25 cellular contexts compared by ENCODE assay signal in the genomic region with DNA sequence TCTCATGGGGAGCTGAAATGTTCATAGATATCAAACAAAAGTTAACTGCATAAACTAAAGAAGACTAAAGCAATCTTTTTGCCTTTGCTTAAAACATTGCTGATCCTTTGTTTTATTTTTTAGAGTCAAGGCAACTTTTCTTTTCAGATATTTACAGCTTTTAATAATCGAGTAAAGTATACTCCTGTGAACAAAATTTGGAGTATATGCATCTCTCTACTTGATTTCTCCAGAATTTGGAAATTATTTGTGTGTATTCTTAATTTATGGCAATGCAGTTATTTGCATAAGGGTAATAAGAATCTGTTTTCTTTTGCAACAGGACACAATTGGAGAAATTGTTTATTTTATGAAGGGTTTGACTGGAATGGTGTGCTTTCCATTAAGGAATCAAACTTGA. TPM values are rescaled to one million over a fixed set of nuclear protein-coding genes. Genes with fewer than 3 reads are reported as not detected.
A peak's percentile ranks its signal among the peaks of the same experiment; 100 is the strongest.
DNase-seq lines count a peak whose midpoint lies in the region; ATAC-seq, FAIRE-seq and TF ChIP-seq lines count a peak whose summit lies in the region.
"Had no signal": no experiment of that assay in that cellular context is flagged by ENCODE, and none has a peak within 500 bp of the region (broad histone marks: within the 10 kb centered on the region; RNA-seq: fewer than 3 reads in every experiment).

No MANE protein-coding gene starts in this region.

- TF ChIP-seq RAD21 in K562 (CRISPR knock-in tag; conservative IDR thresholded peaks at IDR 0.05 in 1 of 2, IDR thresholded peaks at IDR 0.05 in 1 of 2), result no peak

- no peak for ATAC-seq in K562
- no peak for ATAC-seq in HG02678 (IDR thresholded peaks at IDR 0.05; ENCODE audit: unreplicated experiment)
- no peak for ATAC-seq in aorta (ENCODE audit: low FRiP score)
- ATAC-seq: A549; CD8-positive, alpha-beta T cell had no signal

- H3K9me3 ChIP-seq in OCI-LY7 (ENCODE audit: low read length) (peaks cover 13% of the 10 kb centered on the region; the same call in 1 of the 2 replicates), K562 (replicated peaks; ENCODE audit: control insufficient read depth, insufficient read depth, low read depth, low read length) (peaks cover 3% of the 10 kb centered on the region; the same call in 1 of the 2 replicates), aorta (ENCODE audit: control insufficient read depth, low read length) (no peaks in the 10 kb centered on the region), colonic mucosa (no peaks in the 10 kb centered on the region)
- H3K9me3 ChIP-seq: A549, Caco-2 had no signal

- in situ Hi-C loops in K562 (cut with MboI), result no loop called here

- H3K9me1 ChIP-seq in K562 (ENCODE audit: control insufficient read depth, insufficient read depth, low read length), result no peaks in the 10 kb centered on the region

- no peak for FAIRE-seq in K562 (lab: Jason Lieb, UNC)
- FAIRE-seq: A549, D721Med, G401.6, GM12891, GM19239 had no signal

- no peak overlapping the region for H3K27ac ChIP-seq in OCI-LY7 (ENCODE audit: low read depth, low read length, poor library complexity, severe bottlenecking)
- no peak overlapping the region for H3K27ac ChIP-seq in K562 (ENCODE audit: extremely low read depth, low read depth, low read length)
- no peak overlapping the region for H3K27ac ChIP-seq in aorta (ENCODE audit: low read depth in 1 of 2, low read length in 2 of 2)
- no peak overlapping the region for H3K27ac ChIP-seq in colonic mucosa
- H3K27ac ChIP-seq: 22Rv1; A549; BLaER1 treated with 17β-estradiol and CSF1 and Interleukin-3, amounts not matched to agents 10 nM and 100 nM; C4-2B had no signal

- POLR2A ChIA-PET in OCI-LY7 (lab: Charles Lee), result no interaction called here
- POLR2A ChIA-PET in K562 (lab: Yijun Ruan, JAX), result interaction anchor here (1.4 kb wide), 1 partner anchor 12 kb away, joined by 5 read pairs; no protein-coding TSS in a partner anchor

- no peak overlapping the region for H3K4me2 ChIP-seq in OCI-LY7 (ENCODE audit: low read length)
- H3K4me2 ChIP-seq in K562 (ENCODE audit: insufficient read depth, low read length), result no peak overlapping the region
- H3K4me2 ChIP-seq: A549; BLaER1 treated with 17β-estradiol and CSF1 and Interleukin-3, amounts not matched to agents 10 nM and 100 nM had no signal

- no peaks in the 10 kb centered on the region for H3K4me1 ChIP-seq in OCI-LY7 (ENCODE audit: insufficient read depth, low read length, poor library complexity, severe bottlenecking)
- peaks cover 21 to 22% of the 10 kb centered on the region in 2 experiments; a peak in 4 of 5 replicates for H3K4me1 ChIP-seq in K562 (replicated peaks in 1 of 2; ENCODE audit: control insufficient read depth in 2 of 2, insufficient read depth in 2 of 2, low read length in 2 of 2)
- H3K4me1 ChIP-seq in aorta (ENCODE audit: control insufficient read depth in 1 of 2, insufficient read depth in 2 of 2, low read length in 2 of 2), result no peaks in the 10 kb centered on the region
- H3K4me1 ChIP-seq in colonic mucosa, result no peaks in the 10 kb centered on the region
- H3K4me1 ChIP-seq: A549; BLaER1 treated with 17β-estradiol and CSF1 and Interleukin-3, amounts not matched to agents 10 nM and 100 nM had no signal

- H2AFZ ChIP-seq in OCI-LY7 (ENCODE audit: low read length), result no peak overlapping the region
- no peak overlapping the region for H2AFZ ChIP-seq in K562 (ENCODE audit: low read depth, low read length)

- no peaks in the 10 kb centered on the region for H3K9me2 ChIP-seq in OCI-LY7 (ENCODE audit: insufficient read depth, low read length)

- H3K4me3 ChIP-seq in OCI-LY7 (ENCODE audit: low read depth, low read length, poor library complexity, severe bottlenecking) (no peak overlapping the region), K562 (no peak overlapping the region), aorta (ENCODE audit: low read length in 2 of 2) (no peak overlapping the region), colonic mucosa (no peak overlapping the region)
- H3K4me3 ChIP-seq: A549; BLaER1 treated with 17β-estradiol and CSF1 and Interleukin-3, amounts not matched to agents 10 nM and 100 nM had no signal

- no peak overlapping the region for H3K9ac ChIP-seq in K562 (ENCODE audit: insufficient read depth in 1 of 2, low read depth in 2 of 2, low read length in 2 of 2)
- H3K9ac ChIP-seq in colonic mucosa (ENCODE audit: low read depth in 2 of 2, low read length in 2 of 2), result no peak overlapping the region
- H3K9ac ChIP-seq: BLaER1 treated with 17β-estradiol and CSF1 and Interleukin-3, amounts not matched to agents 10 nM and 100 nM had no signal

- DNase-seq in DMS53 (lab: John Stamatoyannopoulos, UW) (peak; percentile 29), DMS53 treated with DMSO at 0.1 percent for 48 hours (lab: John Stamatoyannopoulos, UW; ENCODE audit: unreplicated experiment) (no peak), OCI-LY7 (ENCODE audit: low spot score) (peak; percentile 18), K562 (ENCODE audit: extremely low read depth in 1 of 4, low spot score in 3 of 4) (no peak), aorta (no peak), colonic mucosa (no peak)
- DNase-seq: AML-193; Caco-2; Calu3; CD4-positive, alpha-beta T cell; CD8-positive, alpha-beta T cell; DMS79 treated with DMSO at 0.1 percent for 48 hours; GF-D8 had no signal

- H3K27me3 ChIP-seq in K562 (ENCODE audit: control insufficient read depth in 2 of 2, insufficient read depth in 2 of 2, low read length in 2 of 2) (no peaks in the 10 kb centered on the region), aorta (ENCODE audit: control insufficient read depth in 1 of 2, insufficient read depth in 2 of 2, low read length in 1 of 2) (no peaks in the 10 kb centered on the region), colonic mucosa (no peaks in the 10 kb centered on the region)
- H3K27me3 ChIP-seq: BLaER1 treated with 17β-estradiol and CSF1 and Interleukin-3, amounts not matched to agents 10 nM and 100 nM had no signal

- no peaks in the 10 kb centered on the region for H4K20me1 ChIP-seq in OCI-LY7 (ENCODE audit: insufficient read depth, low read length)
- H4K20me1 ChIP-seq in K562 (replicated peaks; ENCODE audit: control insufficient read depth, insufficient read depth, low read length), result no peaks in the 10 kb centered on the region
- H4K20me1 ChIP-seq: BLaER1 treated with 17β-estradiol and CSF1 and Interleukin-3, amounts not matched to agents 10 nM and 100 nM had no signal

- no peak for TF ChIP-seq CTCF in OCI-LY7 (conservative IDR thresholded peaks at IDR 0.05; ENCODE audit: low read length)
- no peak for TF ChIP-seq CTCF in K562 (IDR thresholded peaks at IDR 0.05 in 2 of 3, conservative IDR thresholded peaks at IDR 0.05 in 1 of 3; ENCODE audit: insufficient read depth in 2 of 3, low read depth in 1 of 3, low read length in 3 of 3)
- TF ChIP-seq CTCF in colonic mucosa (IDR thresholded peaks at IDR 0.05), result no peak

- CTCF ChIA-PET in OCI-LY7 (lab: Charles Lee; ENCODE audit: unreplicated experiment) (no interaction called here), K562 (lab: Yijun Ruan, JAX; ENCODE audit: low intra/inter-chr PET ratio) (no interaction called here)

- no peak for TF ChIP-seq POLR2A in K562 (conservative IDR thresholded peaks at IDR 0.05)

- H3K36me3 ChIP-seq in OCI-LY7 (ENCODE audit: insufficient read depth, low read length), result no peaks in the 10 kb centered on the region
- H3K36me3 ChIP-seq in K562 (ENCODE audit: control insufficient read depth, insufficient read depth, low read length), result no peaks in the 10 kb centered on the region
- H3K36me3 ChIP-seq in aorta (ENCODE audit: control insufficient read depth in 1 of 2, insufficient read depth in 2 of 2, low read length in 1 of 2), result no peaks in the 10 kb centered on the region
- no peaks in the 10 kb centered on the region for H3K36me3 ChIP-seq in colonic mucosa
- H3K36me3 ChIP-seq: BLaER1 treated with 17β-estradiol and CSF1 and Interleukin-3, amounts not matched to agents 10 nM and 100 nM had no signal

- no peak for TF ChIP-seq EP300 in K562 (IDR thresholded peaks at IDR 0.05; ENCODE audit: low read length)

- 28% methylated on average over 1 of the region's 1 CpG for WGBS in K562 (ENCODE audit: insufficient coverage, low coverage, missing lambda C conversion rate)
- WGBS in aorta, 2 donors, result 85 to 93% methylated on average over 1 of the region's 1 CpG

- BruUV-seq in OCI-LY7 (replicated peaks; lab: Mats Ljungman, UMichigan) (no TSS peak), K562 (replicated peaks; lab: Mats Ljungman, UMichigan) (no TSS peak)

- intact Hi-C loops in OCI-LY7 (cut with micrococcal nuclease; ENCODE audit: unreplicated experiment), result no loop called here
- intact Hi-C loops in K562 (cut with micrococcal nuclease), result no loop called here
- intact Hi-C loops in aorta (cut with DNase I), result no loop called here
- intact Hi-C loops in colonic mucosa (cut with DNase I), result no loop called here

- no peaks in the 10 kb centered on the region for H3K79me2 ChIP-seq in OCI-LY7 (ENCODE audit: insufficient read depth, low read depth, low read length)
- no peaks in the 10 kb centered on the region; the same call in 2 of the 3 replicates for H3K79me2 ChIP-seq in K562 (ENCODE audit: control insufficient read depth, insufficient read depth, low read length)

RNA-seq across cellular contexts. Expression of gene AQP10, which starts 4.2 kb away (rescaled TPM):
- not detected in 2 replicates for total RNA-seq in OCI-LY7 (2014; rRNA removed; shearing (Covaris generic))
- total RNA-seq in OCI-LY7 (2022) (not detected in 2 replicates), K562 (2014; rRNA removed) (1.9 and 2.1 TPM in 2 replicates), K562 (2014; rRNA removed; fragmentation: Illumina TruSeq; extraction: Trizol) (1.7 and 1.9 TPM in 2 replicates), K562 (2015; rRNA removed; fragmentation: Illumina TruSeq; extraction: Trizol) (1.3 and 1.5 TPM in 2 replicates), K562 (2021) (3.7 and 4.9 TPM in 2 replicates), aorta (under 1 TPM in 1 of 2 donors, not detected in 1; 0.26 TPM), colonic mucosa (under 1 TPM in 1 of 2 donors, not detected in 1; 0.27 TPM)
- total RNA-seq in K562 (2011; cell fraction: chromatin; rRNA removed; ENCODE audit: low replicate concordance), result 12.4 and 39.7 TPM in 2 replicates
- 21.6 and 25.0 TPM in 2 replicates for total RNA-seq in K562 (2011; cell fraction: nucleolus; rRNA removed)
- 21.3 and 24.8 TPM in 2 replicates for total RNA-seq in K562 (2011; cell fraction: nucleoplasm; rRNA removed)
- polyA plus RNA-seq in K562 (2011; rRNA removed) (9.7 and 20.6 TPM in 2 replicates), K562 (2014; fragmentation: Illumina TruSeq; extraction: Trizol) (5.6 and 7.4 TPM in 2 replicates), K562 (2014; fragmentation: Nextera tagmentation; extraction: Ambion mirVana) (under 1 TPM; 0.37 to 0.56 TPM), K562 (2014; rRNA removed) (4.5 and 5.0 TPM in 2 replicates), aorta (10 to 100 TPM in 1 of 2 donors, under 1 TPM in 1; 0.08 to 10.3 TPM)
- 16.4 and 28.3 TPM in 2 replicates for polyA plus RNA-seq in K562 (2011; cell fraction: cytosol; rRNA removed)
- polyA plus RNA-seq in K562 (2011; cell fraction: nucleus; rRNA removed), result 46.5 and 76.2 TPM in 2 replicates
- polyA plus RNA-seq in K562 (2012), result 6.3 and 8.5 TPM in 2 replicates
- 4.2 and 5.3 TPM in 2 replicates for polyA minus RNA-seq in K562 (2011; rRNA and poly(A)+ RNA removed)
- 2.0 and 5.8 TPM in 2 replicates for polyA minus RNA-seq in K562 (2011; cell fraction: cytosol; rRNA and poly(A)+ RNA removed)
- 6.1 and 21.7 TPM in 2 replicates for polyA minus RNA-seq in K562 (2011; cell fraction: nucleus; rRNA and poly(A)+ RNA removed)
- total RNA-seq: A172; B cell; Calu3; CD4-positive, alpha-beta T cell; CD8-positive, alpha-beta T cell had no signal
- polyA plus RNA-seq: A549, BJ had no signal

RNA-seq across cellular contexts. Expression of gene ATP8B2, which starts 8.6 kb away (rescaled TPM):
- total RNA-seq in OCI-LY7 (2014; rRNA removed; shearing (Covaris generic)), result 20.3 and 28.8 TPM in 2 replicates
- total RNA-seq in OCI-LY7 (2022), result 10.2 and 11.5 TPM in 2 replicates
- total RNA-seq in K562 (2011; cell fraction: chromatin; rRNA removed; ENCODE audit: low replicate concordance), result 111 and 197 TPM in 2 replicates
- total RNA-seq in K562 (2011; cell fraction: nucleolus; rRNA removed), result 114 and 120 TPM in 2 replicates
- 96.1 and 116 TPM in 2 replicates for total RNA-seq in K562 (2011; cell fraction: nucleoplasm; rRNA removed)
- total RNA-seq in K562 (2014; rRNA removed), result 33.2 and 53.4 TPM in 2 replicates
- 16.0 and 16.9 TPM in 2 replicates for total RNA-seq in K562 (2014; rRNA removed; fragmentation: Illumina TruSeq; extraction: Trizol)
- total RNA-seq in K562 (2015; rRNA removed; fragmentation: Illumina TruSeq; extraction: Trizol), result 12.3 and 12.4 TPM in 2 replicates
- 28.4 and 29.8 TPM in 2 replicates for total RNA-seq in K562 (2021)
- 21.5 and 33.4 TPM in 2 replicates for polyA plus RNA-seq in K562 (2011; rRNA removed)
- 40.1 and 47.5 TPM in 2 replicates for polyA plus RNA-seq in K562 (2011; cell fraction: cytosol; rRNA removed)
- polyA plus RNA-seq in K562 (2011; cell fraction: nucleus; rRNA removed), result 95.1 and 98.0 TPM in 2 replicates
- polyA plus RNA-seq in K562 (2012), result 12.2 and 12.6 TPM in 2 replicates
- polyA plus RNA-seq in K562 (2014; fragmentation: Illumina TruSeq; extraction: Trizol), result 18.4 and 22.1 TPM in 2 replicates
- polyA plus RNA-seq in K562 (2014; fragmentation: Nextera tagmentation; extraction: Ambion mirVana), result under 1 TPM; 0.27 to 0.58 TPM
- polyA plus RNA-seq in K562 (2014; rRNA removed), result 23.8 and 29.4 TPM in 2 replicates
- 24.4 and 25.3 TPM in 2 replicates for polyA minus RNA-seq in K562 (2011; rRNA and poly(A)+ RNA removed)
- polyA minus RNA-seq in K562 (2011; cell fraction: cytosol; rRNA and poly(A)+ RNA removed), result 14.8 and 19.1 TPM in 2 replicates
- polyA minus RNA-seq in K562 (2011; cell fraction: nucleus; rRNA and poly(A)+ RNA removed), result 25.3 and 46.8 TPM in 2 replicates
- 100 to 1,000 TPM; 122 to 176 TPM for total RNA-seq in aorta
- 10 to 100 TPM; 28.8 to 54.9 TPM for polyA plus RNA-seq in aorta
- 1 to 10 TPM; 4.2 to 6.6 TPM for total RNA-seq in colonic mucosa

RNA-seq across cellular contexts. Expression of gene HAX1, which starts 44.3 kb away (rescaled TPM):
- 196 and 208 TPM in 2 replicates for total RNA-seq in OCI-LY7 (2014; rRNA removed; shearing (Covaris generic))
- 170 and 174 TPM in 2 replicates for total RNA-seq in OCI-LY7 (2022)
- 73.9 and 115 TPM in 2 replicates for total RNA-seq in K562 (2011; cell fraction: chromatin; rRNA removed; ENCODE audit: low replicate concordance)
- total RNA-seq in K562 (2011; cell fraction: nucleolus; rRNA removed), result 87.5 and 93.4 TPM in 2 replicates
- 74.8 and 85.6 TPM in 2 replicates for total RNA-seq in K562 (2011; cell fraction: nucleoplasm; rRNA removed)
- 182 and 218 TPM in 2 replicates for total RNA-seq in K562 (2014; rRNA removed)
- total RNA-seq in K562 (2014; rRNA removed; fragmentation: Illumina TruSeq; extraction: Trizol), result 194 and 200 TPM in 2 replicates
- total RNA-seq in K562 (2015; rRNA removed; fragmentation: Illumina TruSeq; extraction: Trizol), result 167 and 172 TPM in 2 replicates
- 140 and 143 TPM in 2 replicates for total RNA-seq in K562 (2021)
- 239 and 276 TPM in 2 replicates for polyA plus RNA-seq in K562 (2011; rRNA removed)
- 257 and 270 TPM in 2 replicates for polyA plus RNA-seq in K562 (2011; cell fraction: cytosol; rRNA removed)
- 237 and 330 TPM in 2 replicates for polyA plus RNA-seq in K562 (2011; cell fraction: nucleus; rRNA removed)
- polyA plus RNA-seq in K562 (2012), result 159 and 456 TPM in 2 replicates
- 200 and 240 TPM in 2 replicates for polyA plus RNA-seq in K562 (2014; fragmentation: Illumina TruSeq; extraction: Trizol)
- 100 to 1,000 TPM; 447 to 492 TPM for polyA plus RNA-seq in K562 (2014; fragmentation: Nextera tagmentation; extraction: Ambion mirVana)
- polyA plus RNA-seq in K562 (2014; rRNA removed), result 234 and 245 TPM in 2 replicates
- 100 and 110 TPM in 2 replicates for polyA minus RNA-seq in K562 (2011; rRNA and poly(A)+ RNA removed)
- polyA minus RNA-seq in K562 (2011; cell fraction: cytosol; rRNA and poly(A)+ RNA removed), result 55.1 and 55.3 TPM in 2 replicates
- 26.4 and 58.1 TPM in 2 replicates for polyA minus RNA-seq in K562 (2011; cell fraction: nucleus; rRNA and poly(A)+ RNA removed)
- 10 to 100 TPM; 52.2 to 57.1 TPM for total RNA-seq in aorta
- polyA plus RNA-seq in aorta, result 10 to 100 TPM; 70.6 to 98.6 TPM
- total RNA-seq in colonic mucosa, result 10 to 100 TPM; 53.4 to 83.6 TPM

Comparison
In these comparisons a context has a peak if more than half of its experiments do, and no peak if none do; other contexts are left out.
1. DNase-seq: peak in DMS53 (single experiment) and OCI-LY7 (single experiment); none in DMS53 treated with DMSO at 0.1 percent for 48 hours (single experiment), K562 (0 of 4), aorta (0 of 2) and colonic mucosa (single experiment).